Comparison of ENCODE assay signal across 12 cellular contexts in genomic region chr11:76062733-76063132, GRCh38.
DNase-seq lines count a peak whose midpoint lies in the region; ATAC-seq and TF ChIP-seq lines count a peak whose summit lies in the region.
"Had no signal": no experiment of that assay in that cellular context is flagged by ENCODE, and none has a peak within 500 bp of the region (broad histone marks: within the 10 kb centered on the region; RNA-seq: fewer than 3 reads in every experiment).

No MANE protein-coding gene starts in this region.

- H3K27me3 Mint-ChIP-seq in endodermal cell (ENCODE audit: insufficient read depth) = no peaks in the 10 kb centered on the region
- H3K27me3 Mint-ChIP-seq: activated CD4-positive, alpha-beta T cell treated with anti-CD3 and anti-CD28 coated beads, Interleukin-2, amount 10 ng/mL, durations not matched to agents 24 days and 14 days; CD8-positive, alpha-beta memory T cell had no signal

- ATAC-seq in GM18909 (IDR thresholded peaks at IDR 0.05; ENCODE audit: poor library complexity, unreplicated experiment) (peak; percentile 97), GM21447 (IDR thresholded peaks at IDR 0.05; ENCODE audit: unreplicated experiment) (peak; percentile 89), HG03039 (IDR thresholded peaks at IDR 0.05; ENCODE audit: unreplicated experiment) (peak; percentile 98), GM18520 (IDR thresholded peaks at IDR 0.05; ENCODE audit: unreplicated experiment) (no peak), left lobe of liver (no peak)
- ATAC-seq: mucosa of descending colon had no signal

- peak overlapping the region; percentile 7 for H3K4me3 ChIP-seq in endodermal cell (ENCODE audit: low read length)
- H3K4me3 ChIP-seq: breast epithelium, mucosa of descending colon had no signal

- peaks cover 25% of the 10 kb centered on the region for H3K4me1 Mint-ChIP-seq in endodermal cell
- H3K4me1 Mint-ChIP-seq: activated CD4-positive, alpha-beta T cell treated with anti-CD3 and anti-CD28 coated beads, Interleukin-2, amount 10 ng/mL, durations not matched to agents 24 days and 14 days; CD8-positive, alpha-beta memory T cell had no signal

- 88 to 94% methylated on average over 4 to 5 of the region's 6 CpGs for WGBS in endodermal cell (ENCODE audit: insufficient coverage in 1 of 2, insufficient read length in 1 of 2), 2 experiments

- peaks cover 19% of the 10 kb centered on the region for H3K9me3 ChIP-seq in endodermal cell (ENCODE audit: control insufficient read depth, low read length)
- H3K9me3 ChIP-seq: breast epithelium, mucosa of descending colon had no signal

- H3K9me3 Mint-ChIP-seq in endodermal cell = peaks cover 13% of the 10 kb centered on the region
- H3K9me3 Mint-ChIP-seq: activated CD4-positive, alpha-beta T cell treated with anti-CD3 and anti-CD28 coated beads, Interleukin-2, amount 10 ng/mL, durations not matched to agents 24 days and 14 days; CD8-positive, alpha-beta memory T cell had no signal

- no peak overlapping the region for H3K4me3 Mint-ChIP-seq in endodermal cell
- H3K4me3 Mint-ChIP-seq: activated CD4-positive, alpha-beta T cell treated with anti-CD3 and anti-CD28 coated beads, Interleukin-2, amount 10 ng/mL, durations not matched to agents 24 days and 14 days; CD8-positive, alpha-beta memory T cell had no signal

- no peaks in the 10 kb centered on the region for H3K27me3 ChIP-seq in endodermal cell (ENCODE audit: control insufficient read depth, insufficient read depth, low read length, poor library complexity, severe bottlenecking)
- H3K27me3 ChIP-seq: breast epithelium had no signal

- no peak for TF ChIP-seq CTCF in endodermal cell (conservative IDR thresholded peaks at IDR 0.05)

- H3K36me3 Mint-ChIP-seq in endodermal cell (ENCODE audit: low read depth) = peaks cover 49% of the 10 kb centered on the region

- H3K9ac ChIP-seq in endodermal cell (ENCODE audit: extremely low read depth, low read length, poor library complexity, severe bottlenecking) = no peak overlapping the region

- no peak for DNase-seq in endodermal cell
- DNase-seq in retina = no peak
- DNase-seq in left lobe of liver (ENCODE audit: low spot score) = no peak
- DNase-seq: activated CD4-positive, alpha-beta T cell treated with anti-CD3 and anti-CD28 coated beads, Interleukin-2, amount 10 ng/mL, durations not matched to agents 24 days and 14 days; CD8-positive, alpha-beta memory T cell; mucosa of descending colon; substantia nigra had no signal

- H3K4me1 ChIP-seq in endodermal cell (ENCODE audit: control insufficient read depth, insufficient read depth, low read length) = peaks cover 13% of the 10 kb centered on the region
- H3K4me1 ChIP-seq: breast epithelium had no signal

- H3K36me3 ChIP-seq in endodermal cell (ENCODE audit: control insufficient read depth, insufficient read depth, low read length) = peaks cover 16% of the 10 kb centered on the region
- H3K36me3 ChIP-seq: breast epithelium had no signal

- H3K27ac Mint-ChIP-seq in endodermal cell = no peak overlapping the region
- H3K27ac Mint-ChIP-seq: activated CD4-positive, alpha-beta T cell treated with anti-CD3 and anti-CD28 coated beads, Interleukin-2, amount 10 ng/mL, durations not matched to agents 24 days and 14 days; CD8-positive, alpha-beta memory T cell had no signal

- no peak overlapping the region for H3K27ac ChIP-seq in endodermal cell (ENCODE audit: low read depth, low read length)
- H3K27ac ChIP-seq: breast epithelium had no signal

Comparison
In these comparisons a context has a peak if more than half of its experiments do, and no peak if none do; other contexts are left out.
1. ATAC-seq: peak in GM18909 (single experiment), GM21447 (single experiment) and HG03039 (single experiment); none in GM18520 (single experiment) and left lobe of liver (single experiment).